ENCODE assay signal across 15 cellular contexts in genomic region chr12:39105111-39105510, GRCh38.
DNase-seq lines count a peak whose midpoint lies in the region; ATAC-seq, FAIRE-seq and TF ChIP-seq lines count a peak whose summit lies in the region.
"Had no signal": no experiment of that assay in that cellular context is flagged by ENCODE, and none has a peak within 500 bp of the region (broad histone marks: within the 10 kb centered on the region; RNA-seq: fewer than 3 reads in every experiment).

No MANE protein-coding gene starts in this region.

- no peak overlapping the region for H3K27ac Mint-ChIP-seq in astrocyte (ENCODE audit: unreplicated experiment)
- H3K27ac Mint-ChIP-seq: CD4-positive, CD25-positive, alpha-beta regulatory T cell; HFFc6 had no signal

- DNase-seq in mammary epithelial cell (no peak), breast epithelium (ENCODE audit: low spot score in 2 of 2) (no peak), astrocyte (ENCODE audit: low read depth) (peak; percentile 96), fibroblast of the aortic adventitia (ENCODE audit: low read depth) (peak; percentile 13), mucosa of descending colon (no peak), foreskin fibroblast (no peak)
- DNase-seq: 8988T; CD4-positive, CD25-positive, alpha-beta regulatory T cell; DMS53; GF-D8; HCEC 1CT; HFFc6 had no signal

- no peaks in the 10 kb centered on the region for H3K27me3 Mint-ChIP-seq in astrocyte (ENCODE audit: low read depth, unreplicated experiment)

- H3K27ac ChIP-seq in mammary epithelial cell (ENCODE audit: insufficient read depth, low read depth, low read length), result no peak overlapping the region
- H3K27ac ChIP-seq in breast epithelium, result no peak overlapping the region
- H3K27ac ChIP-seq in astrocyte (ENCODE audit: low read depth, low read length), result no peak overlapping the region
- H3K27ac ChIP-seq: BLaER1 treated with 17β-estradiol and CSF1 and Interleukin-3, amounts not matched to agents 10 nM and 100 nM had no signal

- no peak for TF ChIP-seq POLR2A in breast epithelium (IDR thresholded peaks at IDR 0.05)

- ATAC-seq in HG03565 (IDR thresholded peaks at IDR 0.05; ENCODE audit: unreplicated experiment) (no peak), mucosa of descending colon (no peak)

- no peak for FAIRE-seq in astrocyte (lab: Jason Lieb, UNC)
- FAIRE-seq: GM19239 had no signal

- peaks cover 8% of the 10 kb centered on the region for H3K4me1 ChIP-seq in mammary epithelial cell (ENCODE audit: insufficient read depth, low read length)
- H3K4me1 ChIP-seq in breast epithelium, result no peaks in the 10 kb centered on the region
- no peaks in the 10 kb centered on the region for H3K4me1 ChIP-seq in astrocyte (ENCODE audit: insufficient read depth, low read length)
- H3K4me1 ChIP-seq in mucosa of descending colon (ENCODE audit: low read depth), result no peaks in the 10 kb centered on the region
- H3K4me1 ChIP-seq: BLaER1 treated with 17β-estradiol and CSF1 and Interleukin-3, amounts not matched to agents 10 nM and 100 nM had no signal

- H3K4me1 Mint-ChIP-seq in astrocyte (ENCODE audit: low read depth, unreplicated experiment), result peaks cover 7% of the 10 kb centered on the region

- H3K36me3 ChIP-seq in mammary epithelial cell (ENCODE audit: insufficient read depth, low read length), result no peaks in the 10 kb centered on the region
- no peaks in the 10 kb centered on the region for H3K36me3 ChIP-seq in breast epithelium
- no peaks in the 10 kb centered on the region for H3K36me3 ChIP-seq in astrocyte (ENCODE audit: insufficient read depth, low read length)
- no peaks in the 10 kb centered on the region for H3K36me3 ChIP-seq in mucosa of descending colon (ENCODE audit: low read depth)
- H3K36me3 ChIP-seq: BLaER1 treated with 17β-estradiol and CSF1 and Interleukin-3, amounts not matched to agents 10 nM and 100 nM had no signal

- H4K20me1 ChIP-seq in mammary epithelial cell (ENCODE audit: insufficient read depth, low read length) (no peaks in the 10 kb centered on the region), astrocyte (ENCODE audit: insufficient read depth, low read length) (no peaks in the 10 kb centered on the region)
- H4K20me1 ChIP-seq: BLaER1 treated with 17β-estradiol and CSF1 and Interleukin-3, amounts not matched to agents 10 nM and 100 nM had no signal

- CTCF ChIA-PET in mammary epithelial cell (lab: Charles Lee; ENCODE audit: low non-redundant PET), result no interaction called here

- H3K9me3 ChIP-seq in mammary epithelial cell (replicated peaks; ENCODE audit: insufficient read depth, low read length) (no peaks in the 10 kb centered on the region), breast epithelium (no peaks in the 10 kb centered on the region), astrocyte (ENCODE audit: insufficient read depth, low read depth, low read length) (no peaks in the 10 kb centered on the region), mucosa of descending colon (no peaks in the 10 kb centered on the region)

- no peak overlapping the region for H3K9ac ChIP-seq in mammary epithelial cell (ENCODE audit: insufficient read depth, low read length)
- no peak overlapping the region for H3K9ac ChIP-seq in astrocyte (ENCODE audit: low read length)
- H3K9ac ChIP-seq: BLaER1 treated with 17β-estradiol and CSF1 and Interleukin-3, amounts not matched to agents 10 nM and 100 nM had no signal

- intact Hi-C loops in mammary epithelial cell (cut with micrococcal nuclease) (loop anchor here (10.0 kb wide), 1 partner anchor 1050 kb away; no protein-coding TSS in a partner anchor), breast epithelium (cut with DNase I; ENCODE audit: low total_unique reads) (loop anchor here (10.0 kb wide), 1 partner anchor 440 kb away; no protein-coding TSS in a partner anchor), mucosa of descending colon (cut with DNase I, micrococcal nuclease) (loop anchor here (10.0 kb wide), 2 partner anchors 770 to 780 kb away; no protein-coding TSS in a partner anchor)

- H2AFZ ChIP-seq in mammary epithelial cell (ENCODE audit: low read depth, low read length) (peak overlapping the region; percentile 42), astrocyte (ENCODE audit: low read depth, low read length) (no peak overlapping the region)

- no peaks in the 10 kb centered on the region for H3K9me3 Mint-ChIP-seq in astrocyte (ENCODE audit: unreplicated experiment)

- H3K36me3 Mint-ChIP-seq in astrocyte (ENCODE audit: low read depth, unreplicated experiment), result no peaks in the 10 kb centered on the region
- H3K36me3 Mint-ChIP-seq: CD4-positive, CD25-positive, alpha-beta regulatory T cell had no signal

- H3K79me2 ChIP-seq in mammary epithelial cell (ENCODE audit: insufficient read depth, low read length) (no peaks in the 10 kb centered on the region), astrocyte (ENCODE audit: insufficient read depth, low read length) (no peaks in the 10 kb centered on the region)

- dilution Hi-C loops in mammary epithelial cell (cut with HindIII; ENCODE audit: low sequenced_read_pairs), result no loop called here

- H3K4me3 ChIP-seq in mammary epithelial cell (replicated peaks in 1 of 3; ENCODE audit: insufficient read depth in 1 of 3, low read depth in 2 of 3, low read length in 3 of 3) (no peak overlapping the region), breast epithelium (no peak overlapping the region), astrocyte (ENCODE audit: insufficient read depth, low read depth, low read length) (no peak overlapping the region), fibroblast of the aortic adventitia (ENCODE audit: low read depth, low read length) (no peak overlapping the region), mucosa of descending colon (no peak overlapping the region), foreskin fibroblast (ENCODE audit: low read depth in 1 of 2, low read length in 2 of 2) (no peak overlapping the region)
- H3K4me3 ChIP-seq: BLaER1 treated with 17β-estradiol and CSF1 and Interleukin-3, amounts not matched to agents 10 nM and 100 nM had no signal

- no peak for TF ChIP-seq CTCF in mammary epithelial cell (conservative IDR thresholded peaks at IDR 0.05 in 1 of 2, IDR thresholded peaks at IDR 0.05 in 1 of 2; ENCODE audit: extremely low read depth in 1 of 2, insufficient read depth in 1 of 2, low read depth in 1 of 2, low read length in 2 of 2)
- TF ChIP-seq CTCF in breast epithelium (IDR thresholded peaks at IDR 0.05), result no peak
- TF ChIP-seq CTCF in astrocyte (IDR thresholded peaks at IDR 0.05; ENCODE audit: insufficient read depth, low read depth, low read length), result no peak
- no peak for TF ChIP-seq CTCF in fibroblast of the aortic adventitia (IDR thresholded peaks at IDR 0.05; ENCODE audit: insufficient read depth, low read length)
- no peak for TF ChIP-seq CTCF in mucosa of descending colon (IDR thresholded peaks at IDR 0.05)
- TF ChIP-seq CTCF in foreskin fibroblast (IDR thresholded peaks at IDR 0.05; ENCODE audit: low read depth, low read length), result no peak

- in situ Hi-C loops in mammary epithelial cell (cut with MboI; ENCODE audit: low sequenced_read_pairs in 2 of 2), result loop anchor here (10.0 to 25.0 kb wide), 3 partner anchors 200 to 770 kb away; partner anchors contain the start of gene CPNE8 (in 1 of the 2)

- no peaks in the 10 kb centered on the region for H3K27me3 ChIP-seq in mammary epithelial cell (ENCODE audit: insufficient read depth, low read length)
- H3K27me3 ChIP-seq in breast epithelium, result no peaks in the 10 kb centered on the region
- H3K27me3 ChIP-seq in astrocyte (ENCODE audit: insufficient read depth, low read length), result no peaks in the 10 kb centered on the region
- H3K27me3 ChIP-seq: BLaER1 treated with 17β-estradiol and CSF1 and Interleukin-3, amounts not matched to agents 10 nM and 100 nM had no signal

- BruUV-seq in mammary epithelial cell (replicated peaks; lab: Mats Ljungman, UMichigan), result no TSS peak

- H3K4me2 ChIP-seq in mammary epithelial cell (ENCODE audit: insufficient read depth, low read depth, low read length) (no peak overlapping the region), astrocyte (ENCODE audit: low read length) (no peak overlapping the region)
- H3K4me2 ChIP-seq: BLaER1 treated with 17β-estradiol and CSF1 and Interleukin-3, amounts not matched to agents 10 nM and 100 nM had no signal

- H3K4me3 Mint-ChIP-seq in astrocyte (ENCODE audit: unreplicated experiment), result no peak overlapping the region
- H3K4me3 Mint-ChIP-seq: CD4-positive, CD25-positive, alpha-beta regulatory T cell; HFFc6 had no signal

Comparison
In these comparisons a context has a peak if more than half of its experiments do, and no peak if none do; other contexts are left out.
1. DNase-seq: peak in astrocyte (single experiment) and fibroblast of the aortic adventitia (single experiment); none in mammary epithelial cell (single experiment), breast epithelium (0 of 2), mucosa of descending colon (0 of 3) and foreskin fibroblast (0 of 2).